Comparison of ENCODE assay signal across 9 cellular contexts in the genomic region with DNA sequence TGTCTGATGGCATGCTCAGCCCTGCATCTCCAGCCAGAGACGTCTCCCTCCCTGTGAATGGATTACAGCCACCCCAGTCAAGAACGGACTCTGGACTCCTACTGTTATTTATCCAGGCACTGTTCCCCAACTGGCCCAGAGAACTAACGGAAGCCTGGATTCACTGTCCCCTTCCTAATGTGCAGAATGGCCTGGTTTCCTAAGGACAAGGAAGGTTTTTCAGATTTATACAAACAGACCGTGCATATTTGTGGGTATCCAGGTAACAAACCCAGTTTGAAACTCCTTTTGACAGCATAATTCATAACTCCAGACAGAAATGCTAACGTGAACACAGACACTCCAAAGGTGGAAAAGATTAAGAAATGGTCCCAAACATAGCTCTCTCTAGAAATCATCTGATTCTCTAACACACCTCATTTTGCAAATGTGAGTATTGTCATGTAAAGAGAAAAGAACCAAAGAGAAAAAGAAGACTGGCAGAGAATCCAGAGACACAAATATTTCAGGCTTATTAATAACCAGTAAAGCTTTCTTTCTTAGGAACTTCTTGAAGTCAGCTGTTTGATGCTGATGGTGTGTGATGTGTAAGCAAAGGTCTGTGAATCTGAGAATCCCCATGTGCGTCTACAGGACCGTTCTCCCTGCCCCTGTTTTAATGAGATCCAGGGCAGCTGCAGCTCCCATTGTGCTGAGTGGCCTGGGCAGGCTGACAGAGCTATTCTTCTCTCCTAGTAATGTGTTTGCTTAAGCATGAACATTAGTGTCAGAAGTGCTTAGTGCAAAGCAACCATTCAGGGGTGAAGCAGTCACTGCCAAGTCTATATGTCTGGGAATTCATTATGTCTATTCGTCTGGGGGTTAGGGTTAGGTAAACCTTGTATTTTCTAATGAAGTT.
DNase-seq lines count a peak whose midpoint lies in the region; ATAC-seq and TF ChIP-seq lines count a peak whose summit lies in the region.
"Had no signal": no experiment of that assay in that cellular context is flagged by ENCODE, and none has a peak within 500 bp of the region (broad histone marks: within the 10 kb centered on the region; RNA-seq: fewer than 3 reads in every experiment).

No MANE protein-coding gene starts in this region.

- no peak for TF ChIP-seq CTCF in hepatocyte (IDR thresholded peaks at IDR 0.05; ENCODE audit: poor library complexity)

- no peak overlapping the region for H2AFZ ChIP-seq in hepatocyte

- no peaks in the 10 kb centered on the region for H3K36me3 Mint-ChIP-seq in stimulated activated memory B cell treated with anti-CD40 and anti-IgM and Interleukin-4, amounts not matched to agents 10 μg/mL and 1 μg/mL and 100 μg/mL, for 72 hours

- H3K27me3 Mint-ChIP-seq in stimulated activated memory B cell treated with anti-CD40 and anti-IgM and Interleukin-4, amounts not matched to agents 10 μg/mL and 1 μg/mL and 100 μg/mL, for 72 hours: no peaks in the 10 kb centered on the region

- peak overlapping the region; percentile 43 for H3K27ac ChIP-seq in hepatocyte

- H3K27me3 ChIP-seq in hepatocyte: no peaks in the 10 kb centered on the region

- H3K4me2 ChIP-seq in hepatocyte: no peak overlapping the region

- peaks cover 40% of the 10 kb centered on the region for H3K4me1 ChIP-seq in hepatocyte (ENCODE audit: insufficient read depth)

- H3K9me2 ChIP-seq in hepatocyte (replicated peaks; ENCODE audit: insufficient read depth): no peaks in the 10 kb centered on the region

- no peaks in the 10 kb centered on the region for H3K9me3 ChIP-seq in hepatocyte (ENCODE audit: low read depth)

- H3K4me3 ChIP-seq in hepatocyte: no peak overlapping the region

- DNase-seq in NCI-H1105 (lab: John Stamatoyannopoulos, UW) (peak; percentile 97), hepatocyte (ENCODE audit: low spot score) (no peak), occipital lobe (lab: John Stamatoyannopoulos, UW) (no peak), HuH-7.5 (ENCODE audit: low spot score) (no peak)
- no peak for DNase-seq in stimulated activated CD4-positive, alpha-beta T cell treated with anti-CD3 and anti-CD28 coated beads, Interleukin-4, amount 100 ng/mL, for 1 hour
- DNase-seq: activated naive CD4-positive, alpha-beta T cell had no signal

- H3K9me3 Mint-ChIP-seq in stimulated activated memory B cell treated with anti-CD40 and anti-IgM and Interleukin-4, amounts not matched to agents 10 μg/mL and 1 μg/mL and 100 μg/mL, for 72 hours: no peaks in the 10 kb centered on the region

- 51% methylated on average over 8 of the region's 8 CpGs for WGBS in hepatocyte (ENCODE audit: low lambda C conversion rate, missing lambda C conversion rate)

- H3K4me3 Mint-ChIP-seq in stimulated activated memory B cell treated with anti-CD40 and anti-IgM and Interleukin-4, amounts not matched to agents 10 μg/mL and 1 μg/mL and 100 μg/mL, for 72 hours: no peak overlapping the region

- no peaks in the 10 kb centered on the region for H3K79me2 ChIP-seq in hepatocyte

- no peaks in the 10 kb centered on the region for H3K4me1 Mint-ChIP-seq in stimulated activated memory B cell treated with anti-CD40 and anti-IgM and Interleukin-4, amounts not matched to agents 10 μg/mL and 1 μg/mL and 100 μg/mL, for 72 hours

- no peaks in the 10 kb centered on the region for H3K36me3 ChIP-seq in hepatocyte (replicated peaks; ENCODE audit: insufficient read depth, low read depth)

- ATAC-seq in SK-N-SH treated with all-trans-retinoic acid at 6 μM for 48 hours (peak; percentile 85), HG03571 (IDR thresholded peaks at IDR 0.05; ENCODE audit: unreplicated experiment) (no peak)
- ATAC-seq in stimulated activated memory B cell treated with anti-CD40 and anti-IgM and Interleukin-4, amounts not matched to agents 10 μg/mL and 1 μg/mL and 100 μg/mL, for 72 hours: no peak

- H4K20me1 ChIP-seq in hepatocyte (ENCODE audit: insufficient read depth, poor library complexity, severe bottlenecking): no peaks in the 10 kb centered on the region

- peak overlapping the region; percentile 58 for H3K27ac Mint-ChIP-seq in stimulated activated memory B cell treated with anti-CD40 and anti-IgM and Interleukin-4, amounts not matched to agents 10 μg/mL and 1 μg/mL and 100 μg/mL, for 72 hours

TF ChIP-seq in SK-N-SH treated with all-trans-retinoic acid at 6 μM for 48 hours, 23 proteins besides CTCF, POLR2A, EP300 and RAD21 (continues in another document):
- peak; percentile 9; the same call in 1 of the 2 replicates for TF ChIP-seq ZFP3 (CRISPR knock-in tag; IDR thresholded peaks at IDR 0.05)
- TF ChIP-seq, protein P1, sequence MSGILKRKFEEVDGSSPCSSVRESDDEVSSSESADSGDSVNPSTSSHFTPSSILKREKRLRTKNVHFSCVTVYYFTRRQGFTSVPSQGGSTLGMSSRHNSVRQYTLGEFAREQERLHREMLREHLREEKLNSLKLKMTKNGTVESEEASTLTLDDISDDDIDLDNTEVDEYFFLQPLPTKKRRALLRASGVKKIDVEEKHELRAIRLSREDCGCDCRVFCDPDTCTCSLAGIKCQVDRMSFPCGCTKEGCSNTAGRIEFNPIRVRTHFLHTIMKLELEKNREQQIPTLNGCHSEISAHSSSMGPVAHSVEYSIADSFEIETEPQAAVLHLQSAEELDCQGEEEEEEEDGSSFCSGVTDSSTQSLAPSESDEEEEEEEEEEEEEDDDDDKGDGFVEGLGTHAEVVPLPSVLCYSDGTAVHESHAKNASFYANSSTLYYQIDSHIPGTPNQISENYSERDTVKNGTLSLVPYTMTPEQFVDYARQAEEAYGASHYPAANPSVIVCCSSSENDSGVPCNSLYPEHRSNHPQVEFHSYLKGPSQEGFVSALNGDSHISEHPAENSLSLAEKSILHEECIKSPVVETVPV (CRISPR knock-in tag; IDR thresholded peaks at IDR 0.05): no peak
- no peak for TF ChIP-seq ARNTL (CRISPR knock-in tag; IDR thresholded peaks at IDR 0.05; ENCODE audit: borderline replicate concordance, low read depth)
- TF ChIP-seq, protein P2, sequence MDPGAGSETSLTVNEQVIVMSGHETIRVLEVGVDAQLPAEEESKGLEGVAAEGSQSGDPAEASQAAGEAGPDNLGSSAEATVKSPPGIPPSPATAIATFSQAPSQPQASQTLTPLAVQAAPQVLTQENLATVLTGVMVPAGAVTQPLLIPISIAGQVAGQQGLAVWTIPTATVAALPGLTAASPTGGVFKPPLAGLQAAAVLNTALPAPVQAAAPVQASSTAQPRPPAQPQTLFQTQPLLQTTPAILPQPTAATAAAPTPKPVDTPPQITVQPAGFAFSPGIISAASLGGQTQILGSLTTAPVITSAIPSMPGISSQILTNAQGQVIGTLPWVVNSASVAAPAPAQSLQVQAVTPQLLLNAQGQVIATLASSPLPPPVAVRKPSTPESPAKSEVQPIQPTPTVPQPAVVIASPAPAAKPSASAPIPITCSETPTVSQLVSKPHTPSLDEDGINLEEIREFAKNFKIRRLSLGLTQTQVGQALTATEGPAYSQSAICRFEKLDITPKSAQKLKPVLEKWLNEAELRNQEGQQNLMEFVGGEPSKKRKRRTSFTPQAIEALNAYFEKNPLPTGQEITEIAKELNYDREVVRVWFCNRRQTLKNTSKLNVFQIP (CRISPR knock-in tag; IDR thresholded peaks at IDR 0.05; ENCODE audit: borderline replicate concordance, low read depth): no peak
- 0 out of 2 replicates have a peak, but pooled peaks have one; percentile 9 for TF ChIP-seq ZNF70 (CRISPR knock-in tag; IDR thresholded peaks at IDR 0.05)
- no peak for TF ChIP-seq ESRRG (CRISPR knock-in tag; IDR thresholded peaks at IDR 0.05)
- no peak for TF ChIP-seq SNAI2 (CRISPR knock-in tag; IDR thresholded peaks at IDR 0.05)
- TF ChIP-seq GLIS3 (CRISPR knock-in tag; IDR thresholded peaks at IDR 0.05): 0 out of 2 replicates have a peak, but pooled peaks have one; percentile 22
- no peak for TF ChIP-seq ZNF565 (CRISPR knock-in tag; conservative IDR thresholded peaks at IDR 0.05; ENCODE audit: low read depth)
- no peak for TF ChIP-seq RARB (CRISPR knock-in tag; IDR thresholded peaks at IDR 0.05)
- TF ChIP-seq BACH2 (CRISPR knock-in tag; IDR thresholded peaks at IDR 0.05; ENCODE audit: borderline replicate concordance): no peak
- no peak for TF ChIP-seq ZNF8 (CRISPR knock-in tag; IDR thresholded peaks at IDR 0.05)
- TF ChIP-seq TOX (CRISPR knock-in tag; IDR thresholded peaks at IDR 0.05; ENCODE audit: borderline replicate concordance): peak; percentile 63; the same call in 1 of the 2 replicates
- TF ChIP-seq, protein P3, sequence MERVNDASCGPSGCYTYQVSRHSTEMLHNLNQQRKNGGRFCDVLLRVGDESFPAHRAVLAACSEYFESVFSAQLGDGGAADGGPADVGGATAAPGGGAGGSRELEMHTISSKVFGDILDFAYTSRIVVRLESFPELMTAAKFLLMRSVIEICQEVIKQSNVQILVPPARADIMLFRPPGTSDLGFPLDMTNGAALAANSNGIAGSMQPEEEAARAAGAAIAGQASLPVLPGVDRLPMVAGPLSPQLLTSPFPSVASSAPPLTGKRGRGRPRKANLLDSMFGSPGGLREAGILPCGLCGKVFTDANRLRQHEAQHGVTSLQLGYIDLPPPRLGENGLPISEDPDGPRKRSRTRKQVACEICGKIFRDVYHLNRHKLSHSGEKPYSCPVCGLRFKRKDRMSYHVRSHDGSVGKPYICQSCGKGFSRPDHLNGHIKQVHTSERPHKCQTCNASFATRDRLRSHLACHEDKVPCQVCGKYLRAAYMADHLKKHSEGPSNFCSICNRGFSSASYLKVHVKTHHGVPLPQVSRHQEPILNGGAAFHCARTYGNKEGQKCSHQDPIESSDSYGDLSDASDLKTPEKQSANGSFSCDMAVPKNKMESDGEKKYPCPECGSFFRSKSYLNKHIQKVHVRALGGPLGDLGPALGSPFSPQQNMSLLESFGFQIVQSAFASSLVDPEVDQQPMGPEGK (CRISPR knock-in tag; IDR thresholded peaks at IDR 0.05; ENCODE audit: borderline replicate concordance): peak; percentile 36; the same call in 1 of the 2 replicates
- TF ChIP-seq TCF4 (CRISPR knock-in tag; IDR thresholded peaks at IDR 0.05; ENCODE audit: borderline replicate concordance): peak; percentile 50; the same call in 1 of the 2 replicates
- TF ChIP-seq, protein P4, sequence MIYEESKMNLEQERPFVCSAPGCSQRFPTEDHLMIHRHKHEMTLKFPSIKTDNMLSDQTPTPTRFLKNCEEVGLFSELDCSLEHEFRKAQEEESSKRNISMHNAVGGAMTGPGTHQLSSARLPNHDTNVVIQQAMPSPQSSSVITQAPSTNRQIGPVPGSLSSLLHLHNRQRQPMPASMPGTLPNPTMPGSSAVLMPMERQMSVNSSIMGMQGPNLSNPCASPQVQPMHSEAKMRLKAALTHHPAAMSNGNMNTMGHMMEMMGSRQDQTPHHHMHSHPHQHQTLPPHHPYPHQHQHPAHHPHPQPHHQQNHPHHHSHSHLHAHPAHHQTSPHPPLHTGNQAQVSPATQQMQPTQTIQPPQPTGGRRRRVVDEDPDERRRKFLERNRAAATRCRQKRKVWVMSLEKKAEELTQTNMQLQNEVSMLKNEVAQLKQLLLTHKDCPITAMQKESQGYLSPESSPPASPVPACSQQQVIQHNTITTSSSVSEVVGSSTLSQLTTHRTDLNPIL (CRISPR knock-in tag; IDR thresholded peaks at IDR 0.05; ENCODE audit: low read depth): no peak
- no peak for TF ChIP-seq CSDC2 (CRISPR knock-in tag; IDR thresholded peaks at IDR 0.05)
- TF ChIP-seq ISL1 (CRISPR knock-in tag; IDR thresholded peaks at IDR 0.05): peak; percentile 59
